Comparison of ENCODE assay signal across 1 cellular context in the genomic region with DNA sequence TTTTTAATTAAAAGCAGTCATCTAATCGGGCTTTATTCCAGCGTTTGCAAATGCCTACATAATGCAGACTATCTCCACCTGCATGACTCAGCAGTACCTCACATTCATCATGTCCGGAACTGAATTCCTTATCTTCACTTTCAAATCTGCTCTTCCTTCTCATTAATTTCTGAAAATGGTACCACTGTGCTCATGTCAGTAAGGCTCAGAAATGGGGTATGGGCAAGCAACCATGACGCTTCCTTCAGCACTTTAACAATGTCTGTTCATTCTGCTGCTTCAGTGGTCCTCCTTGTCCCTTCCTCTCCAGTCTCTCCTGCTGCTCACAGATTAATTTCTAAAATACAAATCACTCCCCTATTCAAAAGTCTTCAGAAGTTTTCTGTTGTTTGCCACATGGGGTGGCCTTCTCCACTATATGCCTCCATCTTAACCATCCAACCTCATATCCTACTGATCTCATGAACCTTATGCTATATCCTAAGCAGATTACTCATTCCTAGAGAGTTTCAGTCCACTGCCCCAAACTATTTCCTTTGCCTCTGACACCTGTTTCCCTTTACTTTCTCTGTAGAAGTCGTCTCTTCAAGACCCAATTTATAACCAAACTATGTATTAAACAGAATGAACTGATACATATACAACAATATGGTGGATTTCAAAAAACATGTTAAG.
A peak's percentile ranks its signal among the peaks of the same experiment; 100 is the strongest.
TF ChIP-seq lines count a peak whose summit lies in the region.

No MANE protein-coding gene starts in this region.

TF ChIP-seq in GM12878, 131 proteins besides CTCF, POLR2A, EP300 and RAD21 (continued from another document and continues in another):
- TF ChIP-seq YY1 (IDR thresholded peaks at IDR 0.05; ENCODE audit: low read depth, low read length) (peak; percentile 60), IKZF2 (IDR thresholded peaks at IDR 0.05) (peak; percentile 28 to 36; a peak in 2 of 4 replicates), GATAD2B (conservative IDR thresholded peaks at IDR 0.05; ENCODE audit: low read depth) (no peak), ZBED1 (IDR thresholded peaks at IDR 0.05; ENCODE audit: borderline replicate concordance) (no peak), BCL11A (IDR thresholded peaks at IDR 0.05; ENCODE audit: low read depth, low read length) (no peak), RBBP5 (conservative IDR thresholded peaks at IDR 0.05) (no peak), FOS (IDR thresholded peaks at IDR 0.05; ENCODE audit: borderline replicate concordance, extremely low read depth, insufficient read length) (no peak), HSF1 (IDR thresholded peaks at IDR 0.05; ENCODE audit: low read depth, low read length) (no peak), GABPA (IDR thresholded peaks at IDR 0.05; ENCODE audit: low read depth) (no peak), SRF (IDR thresholded peaks at IDR 0.05; ENCODE audit: low read depth in 2 of 2, low read length in 2 of 2) (no peak), KAT2A (conservative IDR thresholded peaks at IDR 0.05; ENCODE audit: control insufficient read depth, low read depth, low read length) (no peak), NBN (IDR thresholded peaks at IDR 0.05) (no peak), ETV6 (conservative IDR thresholded peaks at IDR 0.05 in 1 of 2, IDR thresholded peaks at IDR 0.05 in 1 of 2; ENCODE audit: borderline replicate concordance in 1 of 2, low read depth in 1 of 2) (peak in 1 of 2 experiments; percentile 96; a peak in 2 of 4 replicates), EZH2 (IDR thresholded peaks at IDR 0.05; ENCODE audit: borderline replicate concordance, control insufficient read depth, low read depth, low read length) (no peak), MAX (IDR thresholded peaks at IDR 0.05; ENCODE audit: low read depth, low read length) (no peak), CBX3 (IDR thresholded peaks at IDR 0.05; ENCODE audit: borderline replicate concordance, low read depth) (no peak), POU2F2 (IDR thresholded peaks at IDR 0.05; ENCODE audit: borderline replicate concordance, low read depth, low read length) (no peak), CHD1 (IDR thresholded peaks at IDR 0.05; ENCODE audit: low read depth, low read length) (no peak), ZSCAN29 (IDR thresholded peaks at IDR 0.05) (no peak), NFXL1 (IDR thresholded peaks at IDR 0.05; ENCODE audit: borderline replicate concordance) (no peak), BMI1 (IDR thresholded peaks at IDR 0.05; ENCODE audit: borderline replicate concordance) (no peak), IRF5 (IDR thresholded peaks at IDR 0.05; ENCODE audit: borderline replicate concordance) (no peak), NFIC (IDR thresholded peaks at IDR 0.05; ENCODE audit: low read depth, low read length) (peak; percentile 71; the same call in 1 of the 2 replicates), PML (IDR thresholded peaks at IDR 0.05; ENCODE audit: low read length) (no peak), CBFB (IDR thresholded peaks at IDR 0.05; ENCODE audit: low read depth) (no peak), DPF2 (IDR thresholded peaks at IDR 0.05) (no peak), USF2 (IDR thresholded peaks at IDR 0.05; ENCODE audit: borderline replicate concordance, low read depth, low read length) (no peak), CEBPB (IDR thresholded peaks at IDR 0.05; ENCODE audit: borderline replicate concordance in 1 of 2, low read depth in 2 of 2, low read length in 2 of 2) (no peak), IRF4 (IDR thresholded peaks at IDR 0.05; ENCODE audit: low read depth, low read length) (peak; percentile 53; the same call in 1 of the 2 replicates)
- TF ChIP-seq, protein P1, sequence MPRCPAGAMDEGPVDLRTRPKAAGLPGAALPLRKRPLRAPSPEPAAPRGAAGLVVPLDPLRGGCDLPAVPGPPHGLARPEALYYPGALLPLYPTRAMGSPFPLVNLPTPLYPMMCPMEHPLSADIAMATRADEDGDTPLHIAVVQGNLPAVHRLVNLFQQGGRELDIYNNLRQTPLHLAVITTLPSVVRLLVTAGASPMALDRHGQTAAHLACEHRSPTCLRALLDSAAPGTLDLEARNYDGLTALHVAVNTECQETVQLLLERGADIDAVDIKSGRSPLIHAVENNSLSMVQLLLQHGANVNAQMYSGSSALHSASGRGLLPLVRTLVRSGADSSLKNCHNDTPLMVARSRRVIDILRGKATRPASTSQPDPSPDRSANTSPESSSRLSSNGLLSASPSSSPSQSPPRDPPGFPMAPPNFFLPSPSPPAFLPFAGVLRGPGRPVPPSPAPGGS (IDR thresholded peaks at IDR 0.05; ENCODE audit: borderline replicate concordance, insufficient read depth, low read depth, low read length, poor library complexity, severe bottlenecking) = no peak
- TF ChIP-seq, protein P2, sequence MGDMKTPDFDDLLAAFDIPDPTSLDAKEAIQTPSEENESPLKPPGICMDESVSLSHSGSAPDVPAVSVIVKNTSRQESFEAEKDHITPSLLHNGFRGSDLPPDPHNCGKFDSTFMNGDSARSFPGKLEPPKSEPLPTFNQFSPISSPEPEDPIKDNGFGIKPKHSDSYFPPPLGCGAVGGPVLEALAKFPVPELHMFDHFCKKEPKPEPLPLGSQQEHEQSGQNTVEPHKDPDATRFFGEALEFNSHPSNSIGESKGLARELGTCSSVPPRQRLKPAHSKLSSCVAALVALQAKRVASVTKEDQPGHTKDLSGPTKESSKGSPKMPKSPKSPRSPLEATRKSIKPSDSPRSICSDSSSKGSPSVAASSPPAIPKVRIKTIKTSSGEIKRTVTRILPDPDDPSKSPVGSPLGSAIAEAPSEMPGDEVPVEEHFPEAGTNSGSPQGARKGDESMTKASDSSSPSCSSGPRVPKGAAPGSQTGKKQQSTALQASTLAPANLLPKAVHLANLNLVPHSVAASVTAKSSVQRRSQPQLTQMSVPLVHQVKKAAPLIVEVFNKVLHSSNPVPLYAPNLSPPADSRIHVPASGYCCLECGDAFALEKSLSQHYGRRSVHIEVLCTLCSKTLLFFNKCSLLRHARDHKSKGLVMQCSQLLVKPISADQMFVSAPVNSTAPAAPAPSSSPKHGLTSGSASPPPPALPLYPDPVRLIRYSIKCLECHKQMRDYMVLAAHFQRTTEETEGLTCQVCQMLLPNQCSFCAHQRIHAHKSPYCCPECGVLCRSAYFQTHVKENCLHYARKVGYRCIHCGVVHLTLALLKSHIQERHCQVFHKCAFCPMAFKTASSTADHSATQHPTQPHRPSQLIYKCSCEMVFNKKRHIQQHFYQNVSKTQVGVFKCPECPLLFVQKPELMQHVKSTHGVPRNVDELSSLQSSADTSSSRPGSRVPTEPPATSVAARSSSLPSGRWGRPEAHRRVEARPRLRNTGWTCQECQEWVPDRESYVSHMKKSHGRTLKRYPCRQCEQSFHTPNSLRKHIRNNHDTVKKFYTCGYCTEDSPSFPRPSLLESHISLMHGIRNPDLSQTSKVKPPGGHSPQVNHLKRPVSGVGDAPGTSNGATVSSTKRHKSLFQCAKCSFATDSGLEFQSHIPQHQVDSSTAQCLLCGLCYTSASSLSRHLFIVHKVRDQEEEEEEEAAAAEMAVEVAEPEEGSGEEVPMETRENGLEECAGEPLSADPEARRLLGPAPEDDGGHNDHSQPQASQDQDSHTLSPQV (IDR thresholded peaks at IDR 0.05) = no peak
- TF ChIP-seq, protein P3, sequence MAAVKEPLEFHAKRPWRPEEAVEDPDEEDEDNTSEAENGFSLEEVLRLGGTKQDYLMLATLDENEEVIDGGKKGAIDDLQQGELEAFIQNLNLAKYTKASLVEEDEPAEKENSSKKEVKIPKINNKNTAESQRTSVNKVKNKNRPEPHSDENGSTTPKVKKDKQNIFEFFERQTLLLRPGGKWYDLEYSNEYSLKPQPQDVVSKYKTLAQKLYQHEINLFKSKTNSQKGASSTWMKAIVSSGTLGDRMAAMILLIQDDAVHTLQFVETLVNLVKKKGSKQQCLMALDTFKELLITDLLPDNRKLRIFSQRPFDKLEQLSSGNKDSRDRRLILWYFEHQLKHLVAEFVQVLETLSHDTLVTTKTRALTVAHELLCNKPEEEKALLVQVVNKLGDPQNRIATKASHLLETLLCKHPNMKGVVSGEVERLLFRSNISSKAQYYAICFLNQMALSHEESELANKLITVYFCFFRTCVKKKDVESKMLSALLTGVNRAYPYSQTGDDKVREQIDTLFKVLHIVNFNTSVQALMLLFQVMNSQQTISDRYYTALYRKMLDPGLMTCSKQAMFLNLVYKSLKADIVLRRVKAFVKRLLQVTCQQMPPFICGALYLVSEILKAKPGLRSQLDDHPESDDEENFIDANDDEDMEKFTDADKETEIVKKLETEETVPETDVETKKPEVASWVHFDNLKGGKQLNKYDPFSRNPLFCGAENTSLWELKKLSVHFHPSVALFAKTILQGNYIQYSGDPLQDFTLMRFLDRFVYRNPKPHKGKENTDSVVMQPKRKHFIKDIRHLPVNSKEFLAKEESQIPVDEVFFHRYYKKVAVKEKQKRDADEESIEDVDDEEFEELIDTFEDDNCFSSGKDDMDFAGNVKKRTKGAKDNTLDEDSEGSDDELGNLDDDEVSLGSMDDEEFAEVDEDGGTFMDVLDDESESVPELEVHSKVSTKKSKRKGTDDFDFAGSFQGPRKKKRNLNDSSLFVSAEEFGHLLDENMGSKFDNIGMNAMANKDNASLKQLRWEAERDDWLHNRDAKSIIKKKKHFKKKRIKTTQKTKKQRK (IDR thresholded peaks at IDR 0.05; ENCODE audit: low read depth, low read length) = no peak
- TF ChIP-seq, protein P4, sequence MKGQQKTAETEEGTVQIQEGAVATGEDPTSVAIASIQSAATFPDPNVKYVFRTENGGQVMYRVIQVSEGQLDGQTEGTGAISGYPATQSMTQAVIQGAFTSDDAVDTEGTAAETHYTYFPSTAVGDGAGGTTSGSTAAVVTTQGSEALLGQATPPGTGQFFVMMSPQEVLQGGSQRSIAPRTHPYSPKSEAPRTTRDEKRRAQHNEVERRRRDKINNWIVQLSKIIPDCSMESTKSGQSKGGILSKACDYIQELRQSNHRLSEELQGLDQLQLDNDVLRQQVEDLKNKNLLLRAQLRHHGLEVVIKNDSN (IDR thresholded peaks at IDR 0.05; ENCODE audit: borderline replicate concordance, extremely low read length, insufficient read depth, low read depth, low read length) = no peak
- TF ChIP-seq, protein P5, sequence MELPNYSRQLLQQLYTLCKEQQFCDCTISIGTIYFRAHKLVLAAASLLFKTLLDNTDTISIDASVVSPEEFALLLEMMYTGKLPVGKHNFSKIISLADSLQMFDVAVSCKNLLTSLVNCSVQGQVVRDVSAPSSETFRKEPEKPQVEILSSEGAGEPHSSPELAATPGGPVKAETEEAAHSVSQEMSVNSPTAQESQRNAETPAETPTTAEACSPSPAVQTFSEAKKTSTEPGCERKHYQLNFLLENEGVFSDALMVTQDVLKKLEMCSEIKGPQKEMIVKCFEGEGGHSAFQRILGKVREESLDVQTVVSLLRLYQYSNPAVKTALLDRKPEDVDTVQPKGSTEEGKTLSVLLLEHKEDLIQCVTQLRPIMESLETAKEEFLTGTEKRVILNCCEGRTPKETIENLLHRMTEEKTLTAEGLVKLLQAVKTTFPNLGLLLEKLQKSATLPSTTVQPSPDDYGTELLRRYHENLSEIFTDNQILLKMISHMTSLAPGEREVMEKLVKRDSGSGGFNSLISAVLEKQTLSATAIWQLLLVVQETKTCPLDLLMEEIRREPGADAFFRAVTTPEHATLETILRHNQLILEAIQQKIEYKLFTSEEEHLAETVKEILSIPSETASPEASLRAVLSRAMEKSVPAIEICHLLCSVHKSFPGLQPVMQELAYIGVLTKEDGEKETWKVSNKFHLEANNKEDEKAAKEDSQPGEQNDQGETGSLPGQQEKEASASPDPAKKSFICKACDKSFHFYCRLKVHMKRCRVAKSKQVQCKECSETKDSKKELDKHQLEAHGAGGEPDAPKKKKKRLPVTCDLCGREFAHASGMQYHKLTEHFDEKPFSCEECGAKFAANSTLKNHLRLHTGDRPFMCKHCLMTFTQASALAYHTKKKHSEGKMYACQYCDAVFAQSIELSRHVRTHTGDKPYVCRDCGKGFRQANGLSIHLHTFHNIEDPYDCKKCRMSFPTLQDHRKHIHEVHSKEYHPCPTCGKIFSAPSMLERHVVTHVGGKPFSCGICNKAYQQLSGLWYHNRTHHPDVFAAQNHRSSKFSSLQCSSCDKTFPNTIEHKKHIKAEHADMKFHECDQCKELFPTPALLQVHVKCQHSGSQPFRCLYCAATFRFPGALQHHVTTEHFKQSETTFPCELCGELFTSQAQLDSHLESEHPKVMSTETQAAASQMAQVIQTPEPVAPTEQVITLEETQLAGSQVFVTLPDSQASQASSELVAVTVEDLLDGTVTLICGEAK (IDR thresholded peaks at IDR 0.05; ENCODE audit: borderline replicate concordance) = no peak
- TF ChIP-seq, protein P6, sequence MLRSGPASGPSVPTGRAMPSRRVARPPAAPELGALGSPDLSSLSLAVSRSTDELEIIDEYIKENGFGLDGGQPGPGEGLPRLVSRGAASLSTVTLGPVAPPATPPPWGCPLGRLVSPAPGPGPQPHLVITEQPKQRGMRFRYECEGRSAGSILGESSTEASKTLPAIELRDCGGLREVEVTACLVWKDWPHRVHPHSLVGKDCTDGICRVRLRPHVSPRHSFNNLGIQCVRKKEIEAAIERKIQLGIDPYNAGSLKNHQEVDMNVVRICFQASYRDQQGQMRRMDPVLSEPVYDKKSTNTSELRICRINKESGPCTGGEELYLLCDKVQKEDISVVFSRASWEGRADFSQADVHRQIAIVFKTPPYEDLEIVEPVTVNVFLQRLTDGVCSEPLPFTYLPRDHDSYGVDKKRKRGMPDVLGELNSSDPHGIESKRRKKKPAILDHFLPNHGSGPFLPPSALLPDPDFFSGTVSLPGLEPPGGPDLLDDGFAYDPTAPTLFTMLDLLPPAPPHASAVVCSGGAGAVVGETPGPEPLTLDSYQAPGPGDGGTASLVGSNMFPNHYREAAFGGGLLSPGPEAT (IDR thresholded peaks at IDR 0.05; ENCODE audit: low read depth) = no peak
